22 cellular contexts compared by ENCODE assay signal in genomic region chr11:112723676-112724075, GRCh38.
A peak's percentile ranks its signal among the peaks of the same experiment; 100 is the strongest.
DNase-seq lines count a peak whose midpoint lies in the region; ATAC-seq and TF ChIP-seq lines count a peak whose summit lies in the region.
"Had no signal": no experiment of that assay in that cellular context is flagged by ENCODE, and none has a peak within 500 bp of the region (broad histone marks: within the 10 kb centered on the region; RNA-seq: fewer than 3 reads in every experiment).

No MANE protein-coding gene starts in this region.

- ATAC-seq in HG03469 (IDR thresholded peaks at IDR 0.05; ENCODE audit: unreplicated experiment), result no peak
- ATAC-seq: A549; CD8-positive, alpha-beta T cell; GM12878 had no signal

- H4K91ac ChIP-seq in neuronal stem cell (ENCODE audit: low read depth, low read length, poor library complexity), result peak overlapping the region; percentile 34

- H2AFZ ChIP-seq in neuronal stem cell (ENCODE audit: low read length), result no peak overlapping the region

- H3K23ac ChIP-seq in neuronal stem cell (ENCODE audit: low read depth, low read length, poor library complexity), result no peak overlapping the region

- H3K4ac ChIP-seq in neuronal stem cell (ENCODE audit: low read length), result no peak overlapping the region

- no peak overlapping the region for H3K4me3 Mint-ChIP-seq in glutamatergic neuron (ENCODE audit: unreplicated experiment)
- no peak overlapping the region for H3K4me3 Mint-ChIP-seq in activated T-helper 2 cell treated with anti-CD3 and anti-CD28 coated beads, Interferon-gamma antibody, Interleukin-2, Interleukin-4, amounts not matched to agents 10 μg/mL and 5 μg/mL and 100 μg/mL, durations not matched to agents 14 hours and 24 hours and 36 hours (ENCODE audit: low read depth)
- H3K4me3 Mint-ChIP-seq: B cell; CD4-positive, alpha-beta T cell; CD8-positive, alpha-beta T cell had no signal

- TF ChIP-seq CTCF in glutamatergic neuron (IDR thresholded peaks at IDR 0.05; ENCODE audit: partially characterized antibody, unreplicated experiment), result no peak

- peak overlapping the region; percentile 58 for H3K18ac ChIP-seq in neuronal stem cell (ENCODE audit: low read length)

- peaks cover 0 to 2% of the 10 kb centered on the region in 2 donors for H3K4me1 ChIP-seq in neuronal stem cell (ENCODE audit: control insufficient read depth in 2 of 2, insufficient read depth in 1 of 2, low read depth in 1 of 2, low read length in 2 of 2)
- H3K4me1 ChIP-seq: A549 had no signal

- H3K36me3 Mint-ChIP-seq in glutamatergic neuron (ENCODE audit: unreplicated experiment), result no peaks in the 10 kb centered on the region
- H3K36me3 Mint-ChIP-seq in activated T-helper 2 cell treated with anti-CD3 and anti-CD28 coated beads, Interferon-gamma antibody, Interleukin-2, Interleukin-4, amounts not matched to agents 10 μg/mL and 5 μg/mL and 100 μg/mL, durations not matched to agents 14 hours and 24 hours and 36 hours (ENCODE audit: low read depth), result no peaks in the 10 kb centered on the region
- H3K36me3 Mint-ChIP-seq: CD8-positive, alpha-beta T cell had no signal

- no peak overlapping the region for H3K9ac ChIP-seq in neuronal stem cell (ENCODE audit: low read depth, low read length, poor library complexity)
- H3K9ac ChIP-seq: BLaER1 treated with 17β-estradiol and CSF1 and Interleukin-3, amounts not matched to agents 10 nM and 100 nM had no signal

- WGBS in neuronal stem cell (ENCODE audit: extremely low coverage in 2 of 2, insufficient read length in 2 of 2, insufficient replicate concordance in 1 of 2), 2 donors, result no CpG with 5 or more reads among the region's 5 CpGs

- H2BK15ac ChIP-seq in neuronal stem cell (ENCODE audit: low read length), result no peak overlapping the region

- peaks cover 3% of the 10 kb centered on the region for H3K4me1 Mint-ChIP-seq in glutamatergic neuron (ENCODE audit: low read depth, unreplicated experiment)
- H3K4me1 Mint-ChIP-seq in activated T-helper 2 cell treated with anti-CD3 and anti-CD28 coated beads, Interferon-gamma antibody, Interleukin-2, Interleukin-4, amounts not matched to agents 10 μg/mL and 5 μg/mL and 100 μg/mL, durations not matched to agents 14 hours and 24 hours and 36 hours (ENCODE audit: low read depth), result no peaks in the 10 kb centered on the region
- H3K4me1 Mint-ChIP-seq: B cell had no signal

- intact Hi-C loops in activated T-helper 2 cell treated with anti-CD3 and anti-CD28 coated beads, Interferon-gamma antibody, Interleukin-2, Interleukin-4, amounts not matched to agents 10 μg/mL and 5 μg/mL and 100 μg/mL, durations not matched to agents 14 hours and 24 hours and 36 hours (cut with micrococcal nuclease), result no loop called here

- no peaks in the 10 kb centered on the region for H3K79me1 ChIP-seq in neuronal stem cell (ENCODE audit: low read depth, low read length)

- no peaks in the 10 kb centered on the region for H3K36me3 ChIP-seq in neuronal stem cell (replicated peaks in 1 of 2; ENCODE audit: control insufficient read depth in 2 of 2, insufficient read depth in 2 of 2, low read length in 2 of 2)
- H3K36me3 ChIP-seq: BLaER1 treated with 17β-estradiol and CSF1 and Interleukin-3, amounts not matched to agents 10 nM and 100 nM had no signal

- peaks cover 4% of the 10 kb centered on the region for H3K27me3 Mint-ChIP-seq in glutamatergic neuron (ENCODE audit: unreplicated experiment)
- H3K27me3 Mint-ChIP-seq in activated T-helper 2 cell treated with anti-CD3 and anti-CD28 coated beads, Interferon-gamma antibody, Interleukin-2, Interleukin-4, amounts not matched to agents 10 μg/mL and 5 μg/mL and 100 μg/mL, durations not matched to agents 14 hours and 24 hours and 36 hours (ENCODE audit: low read depth), result no peaks in the 10 kb centered on the region

- H3K9me3 ChIP-seq in neuronal stem cell (replicated peaks in 1 of 2; ENCODE audit: control insufficient read depth in 2 of 2, insufficient read depth in 1 of 2, low read depth in 1 of 2, low read length in 2 of 2), result no peaks in the 10 kb centered on the region
- H3K9me3 ChIP-seq: A549 had no signal

- H4K8ac ChIP-seq in neuronal stem cell (ENCODE audit: low read depth, low read length), result no peak overlapping the region

- H3K27ac Mint-ChIP-seq in glutamatergic neuron (ENCODE audit: unreplicated experiment), result peak overlapping the region; percentile 71
- no peak overlapping the region for H3K27ac Mint-ChIP-seq in activated T-helper 2 cell treated with anti-CD3 and anti-CD28 coated beads, Interferon-gamma antibody, Interleukin-2, Interleukin-4, amounts not matched to agents 10 μg/mL and 5 μg/mL and 100 μg/mL, durations not matched to agents 14 hours and 24 hours and 36 hours
- H3K27ac Mint-ChIP-seq: B cell; CD4-positive, alpha-beta T cell; CD8-positive, alpha-beta T cell had no signal

- no peaks in the 10 kb centered on the region for H3K9me3 Mint-ChIP-seq in glutamatergic neuron (ENCODE audit: unreplicated experiment)
- no peaks in the 10 kb centered on the region for H3K9me3 Mint-ChIP-seq in activated T-helper 2 cell treated with anti-CD3 and anti-CD28 coated beads, Interferon-gamma antibody, Interleukin-2, Interleukin-4, amounts not matched to agents 10 μg/mL and 5 μg/mL and 100 μg/mL, durations not matched to agents 14 hours and 24 hours and 36 hours
- H3K9me3 Mint-ChIP-seq: CD4-positive, alpha-beta T cell; CD8-positive, alpha-beta T cell had no signal

- no peak overlapping the region for H2BK12ac ChIP-seq in neuronal stem cell (ENCODE audit: low read length)

- H3K4me2 ChIP-seq in neuronal stem cell (ENCODE audit: insufficient read depth, low read length, poor library complexity, severe bottlenecking), result no peak overlapping the region
- H3K4me2 ChIP-seq: A549; BLaER1 treated with 17β-estradiol and CSF1 and Interleukin-3, amounts not matched to agents 10 nM and 100 nM had no signal

- H2BK120ac ChIP-seq in neuronal stem cell (ENCODE audit: low read depth, low read length), result no peak overlapping the region

- no peak overlapping the region for H2BK5ac ChIP-seq in neuronal stem cell (ENCODE audit: low read length)

- no peaks in the 10 kb centered on the region for H3K27me3 ChIP-seq in neuronal stem cell (ENCODE audit: control insufficient read depth in 3 of 3, insufficient read depth in 3 of 3, low read depth in 1 of 3, low read length in 3 of 3)
- H3K27me3 ChIP-seq: BLaER1 treated with 17β-estradiol and CSF1 and Interleukin-3, amounts not matched to agents 10 nM and 100 nM had no signal

- H3K4me3 ChIP-seq in neuronal stem cell (ENCODE audit: low read length in 2 of 2), result no peak overlapping the region
- H3K4me3 ChIP-seq: A549; BLaER1 treated with 17β-estradiol and CSF1 and Interleukin-3, amounts not matched to agents 10 nM and 100 nM; GM12878 had no signal

- DNase-seq in NCI-H146 (lab: John Stamatoyannopoulos, UW), result peak; percentile 66
- DNase-seq in NCI-H146 treated with DMSO at 0.1 percent for 48 hours (lab: John Stamatoyannopoulos, UW; ENCODE audit: unreplicated experiment), result no peak
- peak; percentile 38 for DNase-seq in COLO668 (lab: John Stamatoyannopoulos, UW; ENCODE audit: unreplicated experiment)
- DNase-seq in glutamatergic neuron, result no peak
- DNase-seq in neuronal stem cell (ENCODE audit: low spot score), result no peak
- DNase-seq in NCI-H2196 (lab: John Stamatoyannopoulos, UW; ENCODE audit: unreplicated experiment), result no peak
- DNase-seq in activated T-helper 2 cell treated with anti-CD3 and anti-CD28 coated beads, Interferon-gamma antibody, Interleukin-2, Interleukin-4, amounts not matched to agents 10 μg/mL and 5 μg/mL and 100 μg/mL, durations not matched to agents 14 hours and 24 hours and 36 hours (ENCODE audit: low spot score), result no peak
- DNase-seq: AML-193; CD4-positive, alpha-beta T cell; CD8-positive, alpha-beta T cell; DMS 273 treated with DMSO at 0.1 percent for 48 hours; DMS79; DND-41; EL; GDM1 had no signal

- H2AK5ac ChIP-seq in neuronal stem cell (ENCODE audit: low read depth, low read length), result no peak overlapping the region

- H3K14ac ChIP-seq in neuronal stem cell (ENCODE audit: low read length), result no peak overlapping the region

- no peak overlapping the region for H3K27ac ChIP-seq in neuronal stem cell (replicated peaks; ENCODE audit: low read length)
- H3K27ac ChIP-seq: 22Rv1; A549; BLaER1 treated with 17β-estradiol and CSF1 and Interleukin-3, amounts not matched to agents 10 nM and 100 nM; C4-2B had no signal

Comparison
In these comparisons a context has a peak if more than half of its experiments do, and no peak if none do; other contexts are left out.
1. DNase-seq: peak in NCI-H146 (single experiment) and COLO668 (single experiment); none in NCI-H146 treated with DMSO at 0.1 percent for 48 hours (single experiment), glutamatergic neuron (single experiment), neuronal stem cell (single experiment), NCI-H2196 (single experiment) and activated T-helper 2 cell treated with anti-CD3 and anti-CD28 coated beads, Interferon-gamma antibody, Interleukin-2, Interleukin-4, amounts not matched to agents 10 μg/mL and 5 μg/mL and 100 μg/mL, durations not matched to agents 14 hours and 24 hours and 36 hours (single experiment).